ENCODE assay signal across 8 cellular contexts in the genomic region with DNA sequence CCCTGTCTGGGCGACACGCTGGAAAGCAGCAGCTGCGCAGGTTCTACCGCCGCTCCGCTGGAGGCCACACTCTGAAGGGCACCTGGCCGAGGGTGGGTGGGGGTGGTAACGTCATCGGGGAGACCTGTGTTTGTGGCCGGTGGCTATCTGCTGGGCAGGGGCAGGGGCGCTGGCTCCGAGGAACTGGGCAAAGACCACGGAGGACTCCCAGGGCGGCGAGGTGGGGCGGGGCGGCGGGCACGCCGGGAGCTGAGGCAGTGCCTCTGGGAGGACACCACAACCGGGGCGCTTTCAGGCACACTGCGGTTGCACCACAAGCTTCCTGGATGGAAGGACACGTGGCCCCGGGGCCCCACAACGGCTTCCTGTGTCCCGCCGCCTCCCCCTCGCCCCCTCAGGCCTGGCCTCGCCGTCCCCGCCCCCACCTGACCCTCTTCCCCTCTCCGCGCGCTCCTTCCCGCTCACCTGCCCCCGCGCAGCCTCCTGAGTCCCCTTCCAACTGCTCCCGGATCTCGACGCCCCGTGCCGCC. TPM values are rescaled to one million over a fixed set of nuclear protein-coding genes. Genes with fewer than 3 reads are reported as not detected.
A peak's percentile ranks its signal among the peaks of the same experiment; 100 is the strongest.
DNase-seq lines count a peak whose midpoint lies in the region; ATAC-seq and TF ChIP-seq lines count a peak whose summit lies in the region.

No MANE protein-coding gene starts in this region.

- H3K9me3 Mint-ChIP-seq in activated CD4-positive, alpha-beta memory T cell treated with anti-CD3 and anti-CD28 coated beads, Interleukin-2, amount 10 ng/mL, durations not matched to agents 7 days and 5 days = no peaks in the 10 kb centered on the region
- no peaks in the 10 kb centered on the region for H3K9me3 Mint-ChIP-seq in natural killer cell
- no peaks in the 10 kb centered on the region for H3K9me3 Mint-ChIP-seq in stimulated activated naive CD8-positive, alpha-beta T cell treated with anti-CD3 and anti-CD28 coated beads, Interleukin-15, amount 100 ng/mL, for 72 hours

- ATAC-seq in GM18498 (IDR thresholded peaks at IDR 0.05; ENCODE audit: unreplicated experiment) (peak; percentile 52), HG02623 (IDR thresholded peaks at IDR 0.05; ENCODE audit: unreplicated experiment) (peak; percentile 55), natural killer cell (peak; percentile 40 to 71 (median 70))
- peak; percentile 60 for ATAC-seq in stimulated activated naive CD8-positive, alpha-beta T cell treated with anti-CD3 and anti-CD28 coated beads, Interleukin-15, amount 100 ng/mL, for 72 hours

- intact Hi-C loops in natural killer cell (cut with micrococcal nuclease) = loop anchor here (1.0 to 10.0 kb wide), 4 partner anchors 12 to 551 kb away; a partner anchor contains a TSS

- peaks cover 14% of the 10 kb centered on the region for H3K27me3 Mint-ChIP-seq in activated CD4-positive, alpha-beta memory T cell treated with anti-CD3 and anti-CD28 coated beads, Interleukin-2, amount 10 ng/mL, durations not matched to agents 7 days and 5 days
- H3K27me3 Mint-ChIP-seq in natural killer cell (ENCODE audit: low read depth in 2 of 2) = no peaks in the 10 kb centered on the region
- H3K27me3 Mint-ChIP-seq in stimulated activated naive CD8-positive, alpha-beta T cell treated with anti-CD3 and anti-CD28 coated beads, Interleukin-15, amount 100 ng/mL, for 72 hours = no peaks in the 10 kb centered on the region

- H3K36me3 Mint-ChIP-seq in activated CD4-positive, alpha-beta memory T cell treated with anti-CD3 and anti-CD28 coated beads, Interleukin-2, amount 10 ng/mL, durations not matched to agents 7 days and 5 days (ENCODE audit: low read depth) = peaks cover 17% of the 10 kb centered on the region
- no peaks in the 10 kb centered on the region for H3K36me3 Mint-ChIP-seq in natural killer cell

- peaks cover 59% of the 10 kb centered on the region for H3K4me1 Mint-ChIP-seq in activated CD4-positive, alpha-beta memory T cell treated with anti-CD3 and anti-CD28 coated beads, Interleukin-2, amount 10 ng/mL, durations not matched to agents 7 days and 5 days
- peaks cover 65 to 69% of the 10 kb centered on the region in 2 donors for H3K4me1 Mint-ChIP-seq in natural killer cell
- peaks cover 71% of the 10 kb centered on the region for H3K4me1 Mint-ChIP-seq in stimulated activated naive CD8-positive, alpha-beta T cell treated with anti-CD3 and anti-CD28 coated beads, Interleukin-15, amount 100 ng/mL, for 72 hours

- CTCF ChIA-PET in activated CD4-positive, alpha-beta memory T cell treated with anti-CD3 and anti-CD28 coated beads, Interleukin-2, amount 10 ng/mL, durations not matched to agents 7 days and 5 days (lab: Charles Lee) = interaction anchor here (10.6 kb wide), 1 partner anchor 14 kb away, joined by 275 read pairs; no protein-coding TSS in a partner anchor

- peak overlapping the region; percentile 79 for H3K27ac ChIP-seq in epithelial cell of prostate

- POLR2A ChIA-PET in activated CD4-positive, alpha-beta memory T cell treated with anti-CD3 and anti-CD28 coated beads, Interleukin-2, amount 10 ng/mL, durations not matched to agents 7 days and 5 days (lab: Charles Lee) = interaction anchor here (0.9 to 14.7 kb wide), 5 partner anchors 10 to 272 kb away, joined by 3 to 590 read pairs (median 4); no protein-coding TSS in a partner anchor

- no peak for TF ChIP-seq CTCF in natural killer cell (IDR thresholded peaks at IDR 0.05)

- H3K27ac Mint-ChIP-seq in activated CD4-positive, alpha-beta memory T cell treated with anti-CD3 and anti-CD28 coated beads, Interleukin-2, amount 10 ng/mL, durations not matched to agents 7 days and 5 days = peak overlapping the region; percentile 84
- peak overlapping the region; percentile 91 to 95 for H3K27ac Mint-ChIP-seq in natural killer cell
- peak overlapping the region; percentile 89 to 94 for H3K27ac Mint-ChIP-seq in stimulated activated naive CD8-positive, alpha-beta T cell treated with anti-CD3 and anti-CD28 coated beads, Interleukin-15, amount 100 ng/mL, for 72 hours

- DNase-seq in NCI-H2171 (lab: John Stamatoyannopoulos, UW) (peak; percentile 9), epithelial cell of prostate (ENCODE audit: low read depth, low spot score) (no peak), natural killer cell (peak; percentile 77), hippocampal formation (lab: John Stamatoyannopoulos, UW) (no peak)
- DNase-seq in activated CD4-positive, alpha-beta memory T cell treated with anti-CD3 and anti-CD28 coated beads, Interleukin-2, amount 10 ng/mL, durations not matched to agents 7 days and 5 days = peak; percentile 91
- DNase-seq in stimulated activated naive CD8-positive, alpha-beta T cell treated with anti-CD3 and anti-CD28 coated beads, Interleukin-15, amount 100 ng/mL, for 72 hours = peak; percentile 72 to 91

- peak overlapping the region; percentile 96 for H3K4me3 Mint-ChIP-seq in activated CD4-positive, alpha-beta memory T cell treated with anti-CD3 and anti-CD28 coated beads, Interleukin-2, amount 10 ng/mL, durations not matched to agents 7 days and 5 days
- peak overlapping the region; percentile 75 for H3K4me3 Mint-ChIP-seq in natural killer cell
- peak overlapping the region; percentile 87 to 98 for H3K4me3 Mint-ChIP-seq in stimulated activated naive CD8-positive, alpha-beta T cell treated with anti-CD3 and anti-CD28 coated beads, Interleukin-15, amount 100 ng/mL, for 72 hours

RNA-seq across cellular contexts. Expression of a gene that starts 3.3 kb away (rescaled TPM):
- total RNA-seq in activated CD4-positive, alpha-beta memory T cell treated with anti-CD3 and anti-CD28 coated beads, Interleukin-2, amount 10 ng/mL, durations not matched to agents 7 days and 5 days = 100 to 1,000 TPM; 207 to 210 TPM
- 100 to 1,000 TPM; 203 to 297 (median 203) TPM for total RNA-seq in natural killer cell

RNA-seq across cellular contexts. Expression of a gene that starts 23.8 kb away (rescaled TPM):
- 1 to 10 TPM; 8.5 to 9.0 TPM for total RNA-seq in activated CD4-positive, alpha-beta memory T cell treated with anti-CD3 and anti-CD28 coated beads, Interleukin-2, amount 10 ng/mL, durations not matched to agents 7 days and 5 days
- total RNA-seq in natural killer cell = 10 to 100 TPM; 13.5 to 21.1 (median 17.0) TPM

Comparison
In these comparisons a context has a peak if more than half of its experiments do, and no peak if none do; other contexts are left out.
1. DNase-seq: peak in NCI-H2171 (single experiment), activated CD4-positive, alpha-beta memory T cell treated with anti-CD3 and anti-CD28 coated beads, Interleukin-2, amount 10 ng/mL, durations not matched to agents 7 days and 5 days (single experiment), natural killer cell (single experiment) and stimulated activated naive CD8-positive, alpha-beta T cell treated with anti-CD3 and anti-CD28 coated beads, Interleukin-15, amount 100 ng/mL, for 72 hours (2 of 2); none in epithelial cell of prostate (single experiment) and hippocampal formation (0 of 2).
2. Peak in every context shown above with its lines, with median percentiles within 50 percentile points of each other: ATAC-seq, H3K27ac Mint-ChIP-seq and H3K4me3 Mint-ChIP-seq.